In genomic region chr19:58326914-58327726, GRCh38 we compare ENCODE assay signal across 8 cellular contexts. TPM values are rescaled to one million over a fixed set of nuclear protein-coding genes. Genes with fewer than 3 reads are reported as not detected.
DNase-seq lines count a peak whose midpoint lies in the region; ATAC-seq and TF ChIP-seq lines count a peak whose summit lies in the region.

Gene ZSCAN22, plus strand, starts transcription at chr19:58326994. Its CDS starts 7,809 bp downstream, at chr19:58334803.

- H3K18ac ChIP-seq in trophoblast cell (ENCODE audit: low read length), result peak within 1 kb of the TSS; percentile 26

- peak within 1 kb of the TSS; percentile 18 for H2BK5ac ChIP-seq in trophoblast cell (ENCODE audit: low read depth, low read length, poor library complexity)

- peak within 1 kb of the TSS; percentile 89 for H3K14ac ChIP-seq in trophoblast cell (ENCODE audit: low read length)

- peak within 1 kb of the TSS; percentile 47 for H3K4ac ChIP-seq in trophoblast cell (ENCODE audit: low read depth, low read length)

- peak within 1 kb of the TSS; percentile 85 for H3K4me2 ChIP-seq in trophoblast cell (ENCODE audit: low read length)

- H3K4me1 ChIP-seq in trophoblast cell (ENCODE audit: control insufficient read depth in 1 of 2, insufficient read depth in 2 of 2, low read length in 2 of 2), result peaks cover 0 to 9% of the 10 kb centered on the region in 2 experiments
- peaks cover 0 to 33% (median 12%) of the 10 kb centered on the region in 4 donors for H3K4me1 ChIP-seq in tibial nerve

- no peak within 1 kb of the TSS for H3K23ac ChIP-seq in trophoblast cell (ENCODE audit: low read length)

- H3K79me2 ChIP-seq in trophoblast cell (ENCODE audit: control insufficient read depth, insufficient read depth, low read length, poor library complexity), result peaks cover 9% of the 10 kb centered on the region

- peak; percentile 88 for ATAC-seq in HG02642 (IDR thresholded peaks at IDR 0.05; ENCODE audit: poor library complexity, unreplicated experiment)

- no peaks in the 10 kb centered on the region for H3K27me3 ChIP-seq in trophoblast cell (ENCODE audit: insufficient read depth, low read length)
- H3K27me3 ChIP-seq in tibial nerve, result no peaks in the 10 kb centered on the region

- H2BK120ac ChIP-seq in trophoblast cell (ENCODE audit: insufficient read depth, low read length, poor library complexity), result peak within 1 kb of the TSS; percentile 13

- peak within 1 kb of the TSS; percentile 95 for H3K9ac ChIP-seq in trophoblast cell (ENCODE audit: low read length)

- H3K27ac ChIP-seq in trophoblast cell (ENCODE audit: low read depth, low read length) (peak within 1 kb of the TSS; percentile 25), tibial nerve (peak within 1 kb of the TSS; percentile 92 to 96 (median 96))

- H3K9me3 ChIP-seq in trophoblast cell (ENCODE audit: insufficient read depth, low read depth, low read length), result peaks cover 2% of the 10 kb centered on the region
- H3K9me3 ChIP-seq in tibial nerve, result no peaks in the 10 kb centered on the region

- H3K79me1 ChIP-seq in trophoblast cell (ENCODE audit: low read length), result peaks cover 5% of the 10 kb centered on the region

- DNase-seq in GM12865 (ENCODE audit: low read depth) (peak; percentile 97), NCI-H1105 (lab: John Stamatoyannopoulos, UW) (peak; percentile 79), SKM-1 (lab: John Stamatoyannopoulos, UW; ENCODE audit: unreplicated experiment) (peak; percentile 56), cardiac septum (ENCODE audit: low spot score) (peak; percentile 99), trophoblast cell (peak; percentile 97 to 98), tibial nerve (ENCODE audit: low spot score in 2 of 2) (peak; percentile 95 to 97)
- DNase-seq in activated naive CD8-positive, alpha-beta T cell treated with anti-CD3 and anti-CD28 coated beads, Interleukin-2, amount 50 U/mL, for 16 hours (ENCODE audit: low read depth, low spot score), result peak; percentile 67

- H2AK5ac ChIP-seq in trophoblast cell (ENCODE audit: low read length), result peak within 1 kb of the TSS; percentile 4

- H2BK12ac ChIP-seq in trophoblast cell (ENCODE audit: low read length), result no peak within 1 kb of the TSS

- H2AFZ ChIP-seq in trophoblast cell (ENCODE audit: insufficient read depth, low read length, poor library complexity), result peak within 1 kb of the TSS; percentile 88

- H3K4me3 ChIP-seq in GM12865 (ENCODE audit: low read depth, low read length), result peak within 1 kb of the TSS; percentile 67
- H3K4me3 ChIP-seq in trophoblast cell (ENCODE audit: low read depth, low read length), result peak within 1 kb of the TSS; percentile 92
- H3K4me3 ChIP-seq in tibial nerve, result peak within 1 kb of the TSS; percentile 70 to 84 (median 82)

- H4K91ac ChIP-seq in trophoblast cell (ENCODE audit: low read depth, low read length), result peak within 1 kb of the TSS; percentile 61

- intact Hi-C loops in cardiac septum (cut with DNase I), result no loop called here

- WGBS in trophoblast cell (ENCODE audit: extremely low coverage, insufficient coverage, insufficient read length), result no CpG with 5 or more reads among the region's 62 CpGs
- WGBS in tibial nerve, 2 donors, result 0 to 1% methylated on average over 51 to 60 of the region's 62 CpGs

- TF ChIP-seq EP300 in tibial nerve (IDR thresholded peaks at IDR 0.05), result peak; percentile 49 to 93

- peak within 1 kb of the TSS; percentile 88 for H4K8ac ChIP-seq in trophoblast cell (ENCODE audit: low read depth, low read length)

- no peaks in the 10 kb centered on the region for H3K36me3 ChIP-seq in trophoblast cell (ENCODE audit: control insufficient read depth in 1 of 2, insufficient read depth in 2 of 2, low read length in 2 of 2)
- peaks cover 0 to 17% (median 0%) of the 10 kb centered on the region in 3 donors for H3K36me3 ChIP-seq in tibial nerve

- H4K12ac ChIP-seq in trophoblast cell (ENCODE audit: low read depth, low read length), result peak within 1 kb of the TSS; percentile 59

- peak; percentile 65 to 74 for TF ChIP-seq POLR2A in tibial nerve (IDR thresholded peaks at IDR 0.05)

- TF ChIP-seq CTCF in GM12865 (IDR thresholded peaks at IDR 0.05; ENCODE audit: insufficient read depth, low read depth, low read length, missing control alignments) (no peak), tibial nerve (IDR thresholded peaks at IDR 0.05) (peak in 2 of 5 experiments; percentile 37 to 57)

RNA-seq across cellular contexts. Expression of gene ZSCAN22, which starts in this region (rescaled TPM):
- total RNA-seq in cardiac septum (2.1 TPM), tibial nerve (1 to 10 TPM; 2.2 to 4.8 (median 4.2) TPM)
- 2.4 and 2.7 TPM in 2 replicates for polyA plus RNA-seq in trophoblast cell (2013)

Comparison
In these comparisons a context has a peak if more than half of its experiments do, and no peak if none do; other contexts are left out.
1. Peak in every context shown above with its lines: DNase-seq, ATAC-seq, H3K4me3 ChIP-seq and H3K27ac ChIP-seq.